In genomic region chr7:109331423-109331822, GRCh38 we compare ENCODE assay signal across 22 cellular contexts.
A peak's percentile ranks its signal among the peaks of the same experiment; 100 is the strongest.
DNase-seq lines count a peak whose midpoint lies in the region; ATAC-seq, FAIRE-seq and TF ChIP-seq lines count a peak whose summit lies in the region.
"Had no signal": no experiment of that assay in that cellular context is flagged by ENCODE, and none has a peak within 500 bp of the region (broad histone marks: within the 10 kb centered on the region; RNA-seq: fewer than 3 reads in every experiment).

No MANE protein-coding gene starts in this region.

- no peaks in the 10 kb centered on the region for H3K79me2 ChIP-seq in K562 (ENCODE audit: control insufficient read depth, insufficient read depth, low read length)

- TF ChIP-seq RAD21 in K562 (CRISPR knock-in tag; conservative IDR thresholded peaks at IDR 0.05 in 1 of 2, IDR thresholded peaks at IDR 0.05 in 1 of 2) = no peak

- H3K9ac ChIP-seq in K562 (ENCODE audit: insufficient read depth in 1 of 2, low read depth in 2 of 2, low read length in 2 of 2) = no peak overlapping the region
- H3K9ac ChIP-seq: BLaER1 had no signal

- FAIRE-seq in A204.1 (lab: Jason Lieb, UNC) (peak; percentile 80), G401.6 (lab: Jason Lieb, UNC) (peak; percentile 8), K562 (lab: Jason Lieb, UNC) (no peak)
- FAIRE-seq: GM12891, GM18507, H54 had no signal

- no peak overlapping the region for H3K4me2 ChIP-seq in K562 (ENCODE audit: insufficient read depth, low read length)
- H3K4me2 ChIP-seq: BLaER1 had no signal

- H3K9me3 ChIP-seq in K562 (replicated peaks; ENCODE audit: control insufficient read depth, insufficient read depth, low read depth, low read length) = no peaks in the 10 kb centered on the region
- H3K9me3 ChIP-seq: BLaER1, Caco-2, HAP-1 had no signal

- no peaks in the 10 kb centered on the region for H3K4me1 ChIP-seq in K562 (replicated peaks in 1 of 2; ENCODE audit: control insufficient read depth in 2 of 2, insufficient read depth in 2 of 2, low read length in 2 of 2)
- H3K4me1 ChIP-seq: BLaER1, Caco-2, HAP-1 had no signal

- no peak for TF ChIP-seq CTCF in K562 (IDR thresholded peaks at IDR 0.05 in 2 of 3, conservative IDR thresholded peaks at IDR 0.05 in 1 of 3; ENCODE audit: insufficient read depth in 2 of 3, low read depth in 1 of 3, low read length in 3 of 3)

- WGBS in K562 (ENCODE audit: insufficient coverage, low coverage, missing lambda C conversion rate) = under 1% methylated on average over 4 of the region's 4 CpGs

- H4K20me1 ChIP-seq in K562 (replicated peaks; ENCODE audit: control insufficient read depth, insufficient read depth, low read length) = no peaks in the 10 kb centered on the region
- H4K20me1 ChIP-seq: BLaER1 had no signal

- no peak overlapping the region for H3K4me3 ChIP-seq in K562
- H3K4me3 ChIP-seq: BLaER1, HAP-1 had no signal

- TF ChIP-seq EP300 in K562 (IDR thresholded peaks at IDR 0.05; ENCODE audit: low read length) = no peak

- no peaks in the 10 kb centered on the region for H3K27me3 ChIP-seq in K562 (ENCODE audit: control insufficient read depth in 2 of 2, insufficient read depth in 2 of 2, low read length in 2 of 2)
- H3K27me3 ChIP-seq: BLaER1 had no signal

- ATAC-seq in K562 = no peak
- ATAC-seq in GM18520 (IDR thresholded peaks at IDR 0.05; ENCODE audit: unreplicated experiment) = no peak
- ATAC-seq: CD8-positive, alpha-beta T cell had no signal

- in situ Hi-C loops in K562 (cut with MboI) = no loop called here

- H3K27ac ChIP-seq in K562 (ENCODE audit: extremely low read depth, low read depth, low read length) = no peak overlapping the region
- H3K27ac ChIP-seq: BLaER1, C4-2B had no signal

- H2AFZ ChIP-seq in K562 (ENCODE audit: low read depth, low read length) = no peak overlapping the region

- no peaks in the 10 kb centered on the region for H3K9me1 ChIP-seq in K562 (ENCODE audit: control insufficient read depth, insufficient read depth, low read length)

- BruUV-seq in K562 (replicated peaks; lab: Mats Ljungman, UMichigan) = no TSS peak

- H3K36me3 ChIP-seq in K562 (ENCODE audit: control insufficient read depth, insufficient read depth, low read length) = no peaks in the 10 kb centered on the region
- H3K36me3 ChIP-seq: BLaER1, HAP-1 had no signal

- intact Hi-C loops in K562 (cut with micrococcal nuclease) (no loop called here), posterior vena cava (cut with DNase I) (no loop called here)

- CTCF ChIA-PET in K562 (lab: Yijun Ruan, JAX; ENCODE audit: low intra/inter-chr PET ratio) = no interaction called here

- no peak for DNase-seq in K562 (ENCODE audit: extremely low read depth in 1 of 4, low spot score in 3 of 4)
- no peak for DNase-seq in posterior vena cava (ENCODE audit: low spot score)
- DNase-seq in activated effector memory CD4-positive, alpha-beta T cell treated with Interleukin-2 at 50 U/mL for 16 hours = no peak
- DNase-seq: 8988T; Caco-2; CD4-positive, CD25-positive, alpha-beta regulatory T cell; CD8-positive, alpha-beta T cell; DMS153; DMS79; EL; GF-D8; GOT3; HFFc6 had no signal

- POLR2A ChIA-PET in K562 (lab: Yijun Ruan, JAX) = no interaction called here

- TF ChIP-seq POLR2A in K562 (conservative IDR thresholded peaks at IDR 0.05) = no peak

TF ChIP-seq in K562, 482 proteins besides CTCF, POLR2A, EP300 and RAD21 (continues in another document):
- TF ChIP-seq C11orf30 (IDR thresholded peaks at IDR 0.05; ENCODE audit: low read depth) (peak; percentile 74), RBM34 (IDR thresholded peaks at IDR 0.05; ENCODE audit: borderline replicate concordance, insufficient read depth, low read length) (no peak), HDAC1 (IDR thresholded peaks at IDR 0.05) (no peak), CTBP1 (IDR thresholded peaks at IDR 0.05; ENCODE audit: borderline replicate concordance) (no peak), MAFK (IDR thresholded peaks at IDR 0.05; ENCODE audit: low read length) (peak; percentile 62; the same call in 1 of the 2 replicates), ZNF445 (CRISPR knock-in tag; IDR thresholded peaks at IDR 0.05; ENCODE audit: low read depth) (no peak), ZNF511 (CRISPR knock-in tag; IDR thresholded peaks at IDR 0.05) (no peak), STAT6 (CRISPR knock-in tag; IDR thresholded peaks at IDR 0.05) (no peak), THRB (CRISPR knock-in tag; conservative IDR thresholded peaks at IDR 0.05) (no peak), RBM17 (IDR thresholded peaks at IDR 0.05; ENCODE audit: borderline replicate concordance, low read depth, low read length) (no peak), BCLAF1 (IDR thresholded peaks at IDR 0.05; ENCODE audit: borderline replicate concordance in 1 of 2, control insufficient read depth in 1 of 2, low read depth in 2 of 2, low read length in 1 of 2) (no peak), PRMT5 (CRISPR knock-in tag; IDR thresholded peaks at IDR 0.05) (no peak), TFAP4 (CRISPR knock-in tag; IDR thresholded peaks at IDR 0.05; ENCODE audit: borderline replicate concordance) (no peak), TRIM28 (IDR thresholded peaks at IDR 0.05) (no peak), NFATC3 (IDR thresholded peaks at IDR 0.05) (no peak), KLF1 (tag; IDR thresholded peaks at IDR 0.05) (no peak)
